11 cellular contexts compared by ENCODE assay signal in genomic region chr2:55119711-55120487, GRCh38.
DNase-seq lines count a peak whose midpoint lies in the region; ATAC-seq, FAIRE-seq and TF ChIP-seq lines count a peak whose summit lies in the region.
"Had no signal": no experiment of that assay in that cellular context is flagged by ENCODE, and none has a peak within 500 bp of the region (broad histone marks: within the 10 kb centered on the region; RNA-seq: fewer than 3 reads in every experiment).

No MANE protein-coding gene starts in this region.

- H3K79me1 ChIP-seq in H9 (ENCODE audit: insufficient read depth, low read depth, low read length, poor library complexity, severe bottlenecking), result no peaks in the 10 kb centered on the region

- no peak overlapping the region for H3K23ac ChIP-seq in H9 (ENCODE audit: insufficient read length, low read depth, low read length)

- no peak overlapping the region for H3K18ac ChIP-seq in H9 (ENCODE audit: insufficient read length, low read depth, low read length)

- no peak overlapping the region for H3K56ac ChIP-seq in H9 (ENCODE audit: insufficient read length, low read depth, low read length)

- no peak overlapping the region for H3K4me2 ChIP-seq in H9 (ENCODE audit: insufficient read depth, insufficient read length, low read length)

- peak overlapping the region; percentile 71 for H3K27ac ChIP-seq in psoas muscle
- H3K27ac ChIP-seq in H9 (ENCODE audit: insufficient read length, low read depth, low read length), result no peak overlapping the region

- H2BK120ac ChIP-seq in H9 (ENCODE audit: low read depth, low read length, poor library complexity, severe bottlenecking), result no peak overlapping the region

- H2AK5ac ChIP-seq in H9 (ENCODE audit: insufficient read length, low read length), result no peak overlapping the region

- peak; percentile 47 to 67 (median 54) for ATAC-seq in psoas muscle
- no peak for ATAC-seq in GM18502 (IDR thresholded peaks at IDR 0.05; ENCODE audit: poor library complexity, unreplicated experiment)
- ATAC-seq in HG03159 (IDR thresholded peaks at IDR 0.05; ENCODE audit: unreplicated experiment), result no peak

- no peaks in the 10 kb centered on the region for H3K79me2 ChIP-seq in H9 (ENCODE audit: insufficient read depth, low read length)

- no peak overlapping the region for H3K4me3 ChIP-seq in foreskin fibroblast (ENCODE audit: low read depth in 1 of 2, low read length in 2 of 2)
- H3K4me3 ChIP-seq in psoas muscle, result peak overlapping the region; percentile 1

- H2BK5ac ChIP-seq in H9 (ENCODE audit: insufficient read length, low read length), result no peak overlapping the region

- no peak overlapping the region for H2AFZ ChIP-seq in H9 (ENCODE audit: low read length)

- H3K9me3 Mint-ChIP-seq in H9, result peaks cover 3 to 6% of the 10 kb centered on the region in 2 experiments

- H4K20me1 ChIP-seq in H9 (ENCODE audit: control insufficient read depth, insufficient read depth, insufficient read length), result no peaks in the 10 kb centered on the region

- no peaks in the 10 kb centered on the region for H3K36me3 ChIP-seq in psoas muscle (ENCODE audit: insufficient read depth in 1 of 2, low read depth in 1 of 2)

- FAIRE-seq in D721Med (lab: Jason Lieb, UNC), result peak; percentile 71

- no peak overlapping the region for H3T11ph ChIP-seq in H9 (ENCODE audit: low read length)

- H3K27me3 Mint-ChIP-seq in H9 (ENCODE audit: low read depth), result peaks cover 1% of the 10 kb centered on the region; the same call in 1 of the 2 replicates

- no peaks in the 10 kb centered on the region for H3K23me2 ChIP-seq in H9 (ENCODE audit: insufficient read length, low read depth, low read length, poor library complexity, severe bottlenecking)

- H2BK15ac ChIP-seq in H9 (ENCODE audit: low read depth, low read length), result no peak overlapping the region

- H4K91ac ChIP-seq in H9 (ENCODE audit: insufficient read length, low read depth, low read length), result no peak overlapping the region

- H3K9me3 ChIP-seq in psoas muscle, result no peaks in the 10 kb centered on the region
- no peaks in the 10 kb centered on the region for H3K9me3 ChIP-seq in H9 (ENCODE audit: control insufficient read depth, low read depth, low read length)

- intact Hi-C loops in psoas muscle (cut with DNase I), result loop anchor here in 1 of 2 donors (5.0 kb wide), 1 partner anchor 37 kb away; no protein-coding TSS in a partner anchor

- WGBS in psoas muscle, 3 donors, result 45 to 68% (median 54%) methylated on average over 10 of the region's 10 CpGs
- WGBS in H9 (ENCODE audit: extremely low coverage, insufficient read length, low lambda C conversion rate), result no CpG with 5 or more reads among the region's 10 CpGs

- H3K4me1 Mint-ChIP-seq in H9, result peaks cover 33 to 38% of the 10 kb centered on the region in 2 experiments

- no peak overlapping the region for H4K8ac ChIP-seq in H9 (replicated peaks; ENCODE audit: insufficient read length, low read depth, low read length)

- H3K9ac ChIP-seq in H9 (ENCODE audit: extremely low read depth, insufficient read length, low read length), result no peak overlapping the region

- H3K27ac Mint-ChIP-seq in H9, result peak overlapping the region in 1 of 3 experiments; percentile 56; a peak in 1 of 7 replicates

- no peak overlapping the region for H3K14ac ChIP-seq in H9 (ENCODE audit: insufficient read depth, low read length)

- no peak for TF ChIP-seq CTCF in D721Med (IDR thresholded peaks at IDR 0.05; ENCODE audit: insufficient read depth, missing control alignments)
- TF ChIP-seq CTCF in foreskin fibroblast (IDR thresholded peaks at IDR 0.05; ENCODE audit: low read depth, low read length), result no peak
- TF ChIP-seq CTCF in psoas muscle (IDR thresholded peaks at IDR 0.05), result no peak
- TF ChIP-seq CTCF in H9 (conservative IDR thresholded peaks at IDR 0.05), result no peak

- no peak overlapping the region for H3K4ac ChIP-seq in H9 (ENCODE audit: low read depth, low read length)

- peaks cover 0 to 8% (median 2%) of the 10 kb centered on the region in 3 experiments; a peak in 2 of 7 replicates for H3K36me3 Mint-ChIP-seq in H9 (ENCODE audit: insufficient read depth in 1 of 3, low read depth in 3 of 3)
- H3K36me3 Mint-ChIP-seq: naive B cell had no signal

- no peak overlapping the region for H3K4me3 Mint-ChIP-seq in H9
- H3K4me3 Mint-ChIP-seq: naive B cell had no signal

- H2BK20ac ChIP-seq in H9 (ENCODE audit: low read depth, low read length, poor library complexity, severe bottlenecking), result no peak overlapping the region

- DNase-seq in D721Med (ENCODE audit: insufficient read length, low spot score), result no peak
- DNase-seq in NCI-H69 (lab: John Stamatoyannopoulos, UW), result peak; percentile 88
- DNase-seq in foreskin fibroblast, result peak; percentile 47 to 53
- DNase-seq in psoas muscle, result no peak
- no peak for DNase-seq in cerebellar cortex (ENCODE audit: low spot score)
- no peak for DNase-seq in H9
- DNase-seq: activated CD8-positive, alpha-beta memory T cell treated with anti-CD3 and anti-CD28 coated beads, Interleukin-2, amount 50 U/mL, for 48 hours; DMS79 treated with DMSO at 0.1 percent for 48 hours; naive B cell had no signal

- H2BK12ac ChIP-seq in H9 (ENCODE audit: insufficient read length, low read depth, low read length), result no peak overlapping the region

- H3K27me3 ChIP-seq in psoas muscle (ENCODE audit: insufficient read depth in 3 of 3, low read length in 2 of 3) (no peaks in the 10 kb centered on the region), H9 (ENCODE audit: insufficient read depth, low read length) (no peaks in the 10 kb centered on the region)

- H4K5ac ChIP-seq in H9 (ENCODE audit: insufficient read length, low read depth, low read length), result no peak overlapping the region

- H3K4me1 ChIP-seq in psoas muscle (peaks cover 24% of the 10 kb centered on the region), H9 (ENCODE audit: insufficient read depth, low read length) (peaks cover 5% of the 10 kb centered on the region; the same call in 1 of the 2 replicates)

Comparison
In these comparisons a context has a peak if more than half of its experiments do, and no peak if none do; other contexts are left out.
1. DNase-seq: peak in NCI-H69 (single experiment) and foreskin fibroblast (2 of 2); none in D721Med (single experiment), psoas muscle (0 of 2), cerebellar cortex (single experiment) and H9 (single experiment).
2. ATAC-seq: peak in psoas muscle (4 of 4); none in GM18502 (single experiment) and HG03159 (single experiment).